28 cellular contexts compared by ENCODE assay signal in the genomic region with DNA sequence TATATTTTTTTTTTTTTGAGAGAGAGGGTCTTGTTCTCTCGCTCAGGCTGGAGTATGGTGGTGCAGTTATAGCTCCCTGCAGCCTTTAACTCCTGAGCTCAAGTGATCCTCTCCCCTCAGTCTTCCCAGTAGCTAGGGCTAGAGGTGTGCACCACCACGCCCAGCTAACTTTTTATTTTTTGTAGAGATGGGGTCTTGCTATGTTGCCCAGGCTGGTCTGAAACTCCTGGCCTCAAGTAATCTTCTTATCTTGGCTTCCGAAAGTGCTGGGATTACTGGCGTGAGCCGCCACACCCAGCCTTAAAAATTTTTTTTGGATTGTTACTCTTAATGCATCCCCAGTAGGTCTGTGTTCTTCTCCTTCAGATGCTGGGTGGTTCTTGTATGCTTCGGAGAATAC.
"Had no signal": no experiment of that assay in that cellular context is flagged by ENCODE, and none has a peak within 500 bp of the region (broad histone marks: within the 10 kb centered on the region; RNA-seq: fewer than 3 reads in every experiment).

No MANE protein-coding gene starts in this region.

- H3K4me3 ChIP-seq: colonic mucosa, gastrocnemius medialis, pancreas, sigmoid colon, skin epidermis, spleen, testis, tibial artery had no signal

- ATAC-seq: esophagus mucosa; left colon; naive thymus-derived CD4-positive, alpha-beta T cell; pancreas; stimulated activated memory B cell treated with anti-CD40 and anti-IgM and Interleukin-4, amounts not matched to agents 10 μg/mL and 1 μg/mL and 100 μg/mL, for 72 hours; stimulated activated naive CD8-positive, alpha-beta T cell treated with anti-CD3 and anti-CD28 coated beads, Interleukin-15, Interleukin-2, amounts not matched to agents 100 U/mL and 50 U/mL, for 24 hours had no signal

- H3K27ac Mint-ChIP-seq: dendritic cell treated with granulocyte-macrophage colony-stimulating factor and Interleukin-4, amounts not matched to agents 40 ng/mL and 50 ng/mL, for 4 days; endodermal cell; naive thymus-derived CD4-positive, alpha-beta T cell; nephron; stimulated activated memory B cell treated with anti-CD40 and anti-IgM and Interleukin-4, amounts not matched to agents 10 μg/mL and 1 μg/mL and 100 μg/mL, for 72 hours; type B pancreatic cell had no signal

- H3K27me3 ChIP-seq: colonic mucosa, gastrocnemius medialis, pancreas, sigmoid colon, testis, tibial artery had no signal

- H3K36me3 Mint-ChIP-seq: naive thymus-derived CD4-positive, alpha-beta T cell; stimulated activated memory B cell treated with anti-CD40 and anti-IgM and Interleukin-4, amounts not matched to agents 10 μg/mL and 1 μg/mL and 100 μg/mL, for 72 hours; type B pancreatic cell had no signal

- H3K27ac ChIP-seq: colonic mucosa, epithelial cell of prostate, pancreas, sigmoid colon, skin epidermis, testis, tibial artery had no signal

- H3K9me3 ChIP-seq: colonic mucosa, gastrocnemius medialis, pancreas, sigmoid colon, spleen, testis, tibial artery had no signal

- H3K4me1 ChIP-seq: colonic mucosa, pancreas had no signal

- H3K36me3 ChIP-seq: colonic mucosa, gastrocnemius medialis, pancreas, sigmoid colon, spleen, tibial artery had no signal

- H3K4me3 Mint-ChIP-seq: central memory CD8-positive, alpha-beta T cell; dendritic cell treated with granulocyte-macrophage colony-stimulating factor and Interleukin-4, amounts not matched to agents 40 ng/mL and 50 ng/mL, for 4 days; endodermal cell; naive thymus-derived CD4-positive, alpha-beta T cell; stimulated activated memory B cell treated with anti-CD40 and anti-IgM and Interleukin-4, amounts not matched to agents 10 μg/mL and 1 μg/mL and 100 μg/mL, for 72 hours had no signal

- DNase-seq: colonic mucosa; effector CD8-positive, alpha-beta T cell; endodermal cell; foreskin fibroblast; hippocampal formation; left colon; mammary epithelial cell; mesendoderm; midbrain; naive thymus-derived CD4-positive, alpha-beta T cell; occipital lobe; pancreas; sigmoid colon; stimulated activated CD4-positive, alpha-beta T cell treated with anti-CD3 and anti-CD28 coated beads, Interleukin-4, amount 100 ng/mL, for 4 hours; stimulated activated naive CD8-positive, alpha-beta T cell treated with anti-CD3 and anti-CD28 coated beads, Interleukin-15, Interleukin-2, amounts not matched to agents 100 U/mL and 50 U/mL, for 24 hours; substantia nigra; testis; tibial artery had no signal

- H3K9me3 Mint-ChIP-seq: central memory CD8-positive, alpha-beta T cell; dendritic cell treated with granulocyte-macrophage colony-stimulating factor and Interleukin-4, amounts not matched to agents 40 ng/mL and 50 ng/mL, for 4 days; endodermal cell; naive thymus-derived CD4-positive, alpha-beta T cell; nephron; stimulated activated memory B cell treated with anti-CD40 and anti-IgM and Interleukin-4, amounts not matched to agents 10 μg/mL and 1 μg/mL and 100 μg/mL, for 72 hours; type B pancreatic cell had no signal
